Comparison of ENCODE assay signal across 1 cellular context in genomic region chr20:50788045-50788867, GRCh38.
TF ChIP-seq lines count a peak whose summit lies in the region.

No MANE protein-coding gene starts in this region.

TF ChIP-seq in K562, 482 proteins besides CTCF, POLR2A, EP300 and RAD21 (continued from another document):
- TF ChIP-seq NFATC3 (IDR thresholded peaks at IDR 0.05) (0 out of 2 replicates have a peak, but pooled peaks have one; percentile 25), ARID4B (CRISPR knock-in tag; IDR thresholded peaks at IDR 0.05) (no peak), SMC3 (conservative IDR thresholded peaks at IDR 0.05; ENCODE audit: insufficient read depth, low read depth, low read length) (peak; percentile 34; the same call in 1 of the 2 replicates)
